14 cellular contexts compared by ENCODE assay signal in genomic region chr18:4351005-4351404, GRCh38.
DNase-seq lines count a peak whose midpoint lies in the region.
"Had no signal": no experiment of that assay in that cellular context is flagged by ENCODE, and none has a peak within 500 bp of the region (broad histone marks: within the 10 kb centered on the region; RNA-seq: fewer than 3 reads in every experiment).

No MANE protein-coding gene starts in this region.

- H3K27me3 Mint-ChIP-seq in activated naive CD4-positive, alpha-beta T cell treated with anti-CD3 and anti-CD28 coated beads, Interleukin-2, amount 10 ng/mL, durations not matched to agents 7 days and 5 days: no peaks in the 10 kb centered on the region
- H3K27me3 Mint-ChIP-seq: CD4-positive, alpha-beta T cell had no signal

- in situ Hi-C loops in G401 (cut with HindIII; ENCODE audit: low sequenced_read_pairs): no loop called here

- H3K27ac Mint-ChIP-seq in activated naive CD4-positive, alpha-beta T cell treated with anti-CD3 and anti-CD28 coated beads, Interleukin-2, amount 10 ng/mL, durations not matched to agents 7 days and 5 days: no peak overlapping the region
- H3K27ac Mint-ChIP-seq: CD4-positive, alpha-beta T cell had no signal

- CTCF ChIA-PET in activated naive CD4-positive, alpha-beta T cell treated with anti-CD3 and anti-CD28 coated beads, Interleukin-2, amount 10 ng/mL, durations not matched to agents 7 days and 5 days (lab: Charles Lee): no interaction called here

- no peaks in the 10 kb centered on the region for H3K36me3 Mint-ChIP-seq in activated naive CD4-positive, alpha-beta T cell treated with anti-CD3 and anti-CD28 coated beads, Interleukin-2, amount 10 ng/mL, durations not matched to agents 7 days and 5 days

- peak; percentile 95 for DNase-seq in G401 (ENCODE audit: low spot score)
- peak; percentile 23 for DNase-seq in astrocyte of the hippocampus (ENCODE audit: low read depth, low spot score)
- peak; percentile 80 for DNase-seq in cerebellum (ENCODE audit: low spot score)
- no peak for DNase-seq in posterior vena cava (ENCODE audit: low spot score)
- DNase-seq in activated naive CD4-positive, alpha-beta T cell treated with anti-CD3 and anti-CD28 coated beads, Interleukin-2, amount 10 ng/mL, durations not matched to agents 7 days and 5 days: no peak
- DNase-seq in hepatic stellate cell (ENCODE audit: low spot score): no peak
- DNase-seq in stimulated activated CD8-positive, alpha-beta memory T cell treated with anti-CD3 and anti-CD28 coated beads, Interleukin-4, amount 100 ng/mL, for 48 hours: no peak
- DNase-seq: ACHN; Caco-2; CD4-positive, alpha-beta T cell; DMS153; DMS79; GF-D8; GM23248 had no signal

- intact Hi-C loops in posterior vena cava (cut with DNase I): no loop called here

- no peak overlapping the region for H3K4me3 Mint-ChIP-seq in activated naive CD4-positive, alpha-beta T cell treated with anti-CD3 and anti-CD28 coated beads, Interleukin-2, amount 10 ng/mL, durations not matched to agents 7 days and 5 days
- H3K4me3 Mint-ChIP-seq: CD4-positive, alpha-beta T cell had no signal

- H3K9me3 Mint-ChIP-seq in activated naive CD4-positive, alpha-beta T cell treated with anti-CD3 and anti-CD28 coated beads, Interleukin-2, amount 10 ng/mL, durations not matched to agents 7 days and 5 days: peaks cover 4% of the 10 kb centered on the region

- no peaks in the 10 kb centered on the region for H3K4me1 Mint-ChIP-seq in activated naive CD4-positive, alpha-beta T cell treated with anti-CD3 and anti-CD28 coated beads, Interleukin-2, amount 10 ng/mL, durations not matched to agents 7 days and 5 days

Comparison
In these comparisons a context has a peak if more than half of its experiments do, and no peak if none do; other contexts are left out.
1. DNase-seq: peak in G401 (single experiment), astrocyte of the hippocampus (single experiment) and cerebellum (single experiment); none in posterior vena cava (single experiment), activated naive CD4-positive, alpha-beta T cell treated with anti-CD3 and anti-CD28 coated beads, Interleukin-2, amount 10 ng/mL, durations not matched to agents 7 days and 5 days (single experiment), hepatic stellate cell (single experiment) and stimulated activated CD8-positive, alpha-beta memory T cell treated with anti-CD3 and anti-CD28 coated beads, Interleukin-4, amount 100 ng/mL, for 48 hours (single experiment).